In the genomic region with DNA sequence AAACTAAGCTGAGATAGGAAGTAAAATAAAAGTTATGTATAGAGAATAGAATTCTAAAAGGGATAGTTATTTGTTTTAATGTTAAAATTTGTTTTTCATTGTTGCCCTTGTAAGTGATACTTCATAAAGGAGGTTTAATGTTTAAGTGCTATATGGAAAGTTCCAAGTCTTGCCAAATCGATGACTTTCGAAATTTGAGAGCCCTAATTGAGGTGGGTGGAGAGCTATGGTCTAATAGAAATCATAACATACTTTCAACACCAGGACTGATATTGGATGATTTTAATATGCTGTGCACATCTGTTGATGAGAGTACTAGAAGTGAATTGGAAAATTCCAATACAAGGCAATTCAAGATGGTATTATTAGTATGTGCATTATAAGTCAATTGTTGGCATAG, we compare ENCODE assay signal across 31 cellular contexts.
"Had no signal": no experiment of that assay in that cellular context is flagged by ENCODE, and none has a peak within 500 bp of the region (broad histone marks: within the 10 kb centered on the region; RNA-seq: fewer than 3 reads in every experiment).

No MANE protein-coding gene starts in this region.

- H3K36me3 ChIP-seq: WERI-Rb-1 had no signal

- H3K4me2 ChIP-seq: KMS-11 had no signal

- H3K27ac ChIP-seq: KMS-11, WERI-Rb-1 had no signal

- H3K36me3 Mint-ChIP-seq: activated naive CD4-positive, alpha-beta T cell treated with anti-CD3 and anti-CD28 coated beads, Interleukin-2, amount 50 U/mL, for 72 hours; brain had no signal

- H3K9me3 Mint-ChIP-seq: activated CD4-positive, alpha-beta T cell treated with anti-CD3 and anti-CD28 coated beads, Interleukin-2, amount 10 ng/mL, durations not matched to agents 24 days and 14 days; activated CD8-positive, alpha-beta T cell treated with anti-CD3 and anti-CD28 coated beads for 36 hours; activated naive CD4-positive, alpha-beta T cell treated with anti-CD3 and anti-CD28 coated beads, Interleukin-2, amount 50 U/mL, for 72 hours; activated T-cell treated with anti-CD3 and anti-CD28 coated beads, Interleukin-2, amount 50 U/mL, for 72 hours; activated T-helper 2 cell treated with anti-CD3 and anti-CD28 coated beads, Interferon-gamma antibody, Interleukin-2, Interleukin-4, amounts not matched to agents 10 μg/mL and 5 μg/mL and 100 μg/mL, durations not matched to agents 14 hours and 24 hours and 36 hours; brain had no signal

- H3K27ac Mint-ChIP-seq: activated CD4-positive, alpha-beta T cell treated with anti-CD3 and anti-CD28 coated beads, Interleukin-2, amount 10 ng/mL, durations not matched to agents 24 days and 14 days; activated CD8-positive, alpha-beta T cell treated with anti-CD3 and anti-CD28 coated beads for 36 hours; activated naive CD4-positive, alpha-beta T cell treated with anti-CD3 and anti-CD28 coated beads, Interleukin-2, amount 50 U/mL, for 72 hours; activated T-helper 2 cell treated with anti-CD3 and anti-CD28 coated beads, Interferon-gamma antibody, Interleukin-2, Interleukin-4, amounts not matched to agents 10 μg/mL and 5 μg/mL and 100 μg/mL, durations not matched to agents 14 hours and 24 hours and 36 hours; brain had no signal

- H3K4me3 Mint-ChIP-seq: activated CD4-positive, alpha-beta T cell treated with anti-CD3 and anti-CD28 coated beads, Interleukin-2, amount 10 ng/mL, durations not matched to agents 24 days and 14 days; activated CD8-positive, alpha-beta T cell treated with anti-CD3 and anti-CD28 coated beads for 36 hours; activated T-cell treated with anti-CD3 and anti-CD28 coated beads, Interleukin-2, amount 50 U/mL, for 72 hours; brain had no signal

- DNase-seq: activated CD4-positive, alpha-beta T cell treated with anti-CD3 and anti-CD28 coated beads, Interleukin-2, amount 10 ng/mL, durations not matched to agents 24 days and 14 days; activated CD4-positive, alpha-beta T cell treated with anti-CD3 and anti-CD28 coated beads, Interleukin-2, amount 50 U/mL, for 4 hours; activated CD4-positive, CD25-positive, alpha-beta regulatory T cell; activated CD8-positive, alpha-beta T cell treated with anti-CD3 and anti-CD28 coated beads for 36 hours; activated gamma-delta T cell; activated naive CD4-positive, alpha-beta T cell treated with Interleukin-2 at 50 U/mL for 16 hours; activated T-cell treated with anti-CD3 and anti-CD28 coated beads, Interleukin-2, amount 50 U/mL, for 1 hour; activated T-cell treated with anti-CD3 and anti-CD28 coated beads, Interleukin-2, amount 50 U/mL, for 72 hours; anterior cingulate cortex; caudate nucleus; cerebellar nuclear complex; NCI-H1092 treated with DMSO at 0.1 percent for 48 hours; NCI-H1417; NCI-H187 treated with DMSO at 0.1 percent for 48 hours; NCI-H2081; NCI-H2227 treated with DMSO at 0.1 percent for 48 hours; NCI-H446; NCI-H510A treated with DMSO at 0.1 percent for 48 hours; NCI-H526 treated with DMSO at 0.1 percent for 48 hours; NCI-H82; NK-92 treated with Interleukin-12 subunit alpha and Interleukin-12 subunit beta, amount 100 ng/mL, for 24 hours; Right ventricle myocardium superior; SW 1271; T-helper 1 cell; T-helper 2 cell; T-helper 9 cell; WERI-Rb-1 had no signal

- H3K4me1 Mint-ChIP-seq: activated CD4-positive, alpha-beta T cell treated with anti-CD3 and anti-CD28 coated beads, Interleukin-2, amount 10 ng/mL, durations not matched to agents 24 days and 14 days; brain had no signal

- ATAC-seq: activated CD8-positive, alpha-beta T cell treated with anti-CD3 and anti-CD28 coated beads for 36 hours; activated naive CD4-positive, alpha-beta T cell treated with anti-CD3 and anti-CD28 coated beads, Interleukin-2, amount 50 U/mL, for 72 hours; activated T-cell treated with anti-CD3 and anti-CD28 coated beads, Interleukin-2, amount 50 U/mL, for 72 hours had no signal

- H3K27me3 Mint-ChIP-seq: activated CD4-positive, alpha-beta T cell treated with anti-CD3 and anti-CD28 coated beads, Interleukin-2, amount 10 ng/mL, durations not matched to agents 24 days and 14 days; activated CD8-positive, alpha-beta T cell treated with anti-CD3 and anti-CD28 coated beads for 36 hours had no signal

- H3K9ac ChIP-seq: KMS-11 had no signal
